In genomic region chr17:65559483-65559801, GRCh38 we compare ENCODE assay signal across 8 cellular contexts. TPM values are rescaled to one million over a fixed set of nuclear protein-coding genes. Genes with fewer than 3 reads are reported as not detected.
A peak's percentile ranks its signal among the peaks of the same experiment; 100 is the strongest.
DNase-seq lines count a peak whose midpoint lies in the region; ATAC-seq, FAIRE-seq and TF ChIP-seq lines count a peak whose summit lies in the region.

No MANE protein-coding gene starts in this region.

- no peaks in the 10 kb centered on the region for H3K27me3 Mint-ChIP-seq in CD4-positive, alpha-beta memory T cell

- POLR2A ChIA-PET in CD4-positive, alpha-beta memory T cell (lab: Charles Lee; ENCODE audit: partially characterized antibody): interaction anchor here (0.6 to 1.9 kb wide), 5 partner anchors 16 to 328 kb away, joined by 3 to 7 read pairs (median 5); no protein-coding TSS in a partner anchor
- POLR2A ChIA-PET in PC-9 (lab: Charles Lee; ENCODE audit: unreplicated experiment): no interaction called here

- no peaks in the 10 kb centered on the region for H3K9me3 Mint-ChIP-seq in CD4-positive, alpha-beta memory T cell

- H3K27ac Mint-ChIP-seq in CD4-positive, alpha-beta memory T cell: peak overlapping the region in 6 of 7 donors; percentile 24 to 94 (median 84)

- H3K4me3 Mint-ChIP-seq in CD4-positive, alpha-beta memory T cell: no peak overlapping the region

- intact Hi-C loops in CD4-positive, alpha-beta memory T cell (cut with micrococcal nuclease): no loop called here
- intact Hi-C loops in PC-9 (cut with micrococcal nuclease; ENCODE audit: unreplicated experiment): loop anchor here (5.0 kb wide), 2 partner anchors 267 to 282 kb away; no protein-coding TSS in a partner anchor

- H3K79me2 ChIP-seq in PC-9 (ENCODE audit: low read depth) (no peaks in the 10 kb centered on the region), osteoblast (ENCODE audit: insufficient read depth, low read length) (peaks cover 4% of the 10 kb centered on the region)

- H3K4me2 ChIP-seq in PC-9 (peak overlapping the region; percentile 74), osteoblast (ENCODE audit: insufficient read depth, low read length) (peak overlapping the region; percentile 86)

- no peaks in the 10 kb centered on the region for H3F3A ChIP-seq in PC-9 (ENCODE audit: insufficient read depth, low read depth)

- no peaks in the 10 kb centered on the region for H3K27me3 ChIP-seq in CD4-positive, alpha-beta memory T cell (ENCODE audit: insufficient read depth, low read length)
- H3K27me3 ChIP-seq in PC-9 (ENCODE audit: insufficient read depth, low read depth): no peaks in the 10 kb centered on the region
- no peaks in the 10 kb centered on the region for H3K27me3 ChIP-seq in endocrine pancreas (ENCODE audit: control insufficient read depth, insufficient read depth, low read length)
- no peaks in the 10 kb centered on the region for H3K27me3 ChIP-seq in osteoblast (ENCODE audit: insufficient read depth, low read length)

- peak overlapping the region; percentile 31 for H3K9ac ChIP-seq in endocrine pancreas (ENCODE audit: control insufficient read depth, insufficient read depth, low read length)

- H2AFZ ChIP-seq in PC-9 (no peak overlapping the region), osteoblast (ENCODE audit: low read length) (peak overlapping the region; percentile 51)

- H3K4me1 Mint-ChIP-seq in CD4-positive, alpha-beta memory T cell: peaks cover 13 to 30% (median 22%) of the 10 kb centered on the region in 4 donors

- peak overlapping the region; percentile 63 to 65 for H3K4me3 ChIP-seq in CD4-positive, alpha-beta memory T cell (ENCODE audit: low read length in 2 of 2)
- peak overlapping the region; percentile 70; the same call in 1 of the 2 replicates for H3K4me3 ChIP-seq in PC-9
- H3K4me3 ChIP-seq in endocrine pancreas (ENCODE audit: control insufficient read depth, insufficient read depth, low read length): peak overlapping the region; percentile 24
- H3K4me3 ChIP-seq in osteoblast (ENCODE audit: insufficient read depth, low read length): peak overlapping the region; percentile 79

- ATAC-seq in GM19395 (IDR thresholded peaks at IDR 0.05; ENCODE audit: unreplicated experiment) (no peak), HG03432 (IDR thresholded peaks at IDR 0.05; ENCODE audit: unreplicated experiment) (no peak)

- H3K27ac ChIP-seq in CD4-positive, alpha-beta memory T cell (ENCODE audit: low read depth, low read length): peak overlapping the region; percentile 28
- H3K27ac ChIP-seq in PC-9 (no peak overlapping the region), osteoblast (ENCODE audit: low read depth, low read length) (no peak overlapping the region)

- peaks cover 0 to 10% of the 10 kb centered on the region in 2 donors for H3K36me3 Mint-ChIP-seq in CD4-positive, alpha-beta memory T cell

- peaks cover 44% of the 10 kb centered on the region for H3K4me1 ChIP-seq in CD4-positive, alpha-beta memory T cell (ENCODE audit: insufficient read depth, low read length)
- peaks cover 9% of the 10 kb centered on the region for H3K4me1 ChIP-seq in PC-9 (replicated peaks; ENCODE audit: insufficient read depth)
- no peaks in the 10 kb centered on the region for H3K4me1 ChIP-seq in endocrine pancreas (ENCODE audit: control insufficient read depth, insufficient read depth, low read length)
- peaks cover 13% of the 10 kb centered on the region for H3K4me1 ChIP-seq in osteoblast (ENCODE audit: insufficient read depth, low read length)

- H4K20me1 ChIP-seq in PC-9 (ENCODE audit: insufficient read depth): no peaks in the 10 kb centered on the region
- H4K20me1 ChIP-seq in osteoblast (ENCODE audit: insufficient read depth, low read length): peaks cover 27% of the 10 kb centered on the region

- BruUV-seq in PC-9 (replicated peaks; lab: Mats Ljungman, UMichigan): no TSS peak

- no peaks in the 10 kb centered on the region for H3K36me3 ChIP-seq in CD4-positive, alpha-beta memory T cell (ENCODE audit: insufficient read depth, low read length)
- H3K36me3 ChIP-seq in PC-9 (ENCODE audit: low read depth): no peaks in the 10 kb centered on the region
- H3K36me3 ChIP-seq in endocrine pancreas (ENCODE audit: control insufficient read depth, insufficient read depth, low read length): no peaks in the 10 kb centered on the region
- peaks cover 2% of the 10 kb centered on the region for H3K36me3 ChIP-seq in osteoblast (ENCODE audit: insufficient read depth, low read length)

- no peak for TF ChIP-seq CTCF in PC-9 (conservative IDR thresholded peaks at IDR 0.05)
- TF ChIP-seq CTCF in osteoblast (IDR thresholded peaks at IDR 0.05; ENCODE audit: extremely low read depth, low read depth, low read length): no peak
- TF ChIP-seq CTCF in D721Med (IDR thresholded peaks at IDR 0.05; ENCODE audit: insufficient read depth, missing control alignments): no peak

- CTCF ChIA-PET in CD4-positive, alpha-beta memory T cell (lab: Charles Lee; ENCODE audit: partially characterized antibody): interaction anchor here (1.0 to 2.2 kb wide), 3 partner anchors 8 to 266 kb away, joined by 3 to 12 read pairs (median 3); no protein-coding TSS in a partner anchor
- CTCF ChIA-PET in PC-9 (lab: Charles Lee): no interaction called here

- DNase-seq in CD4-positive, alpha-beta memory T cell: peak in 2 of 5 donors; percentile 6 to 23
- DNase-seq in PC-9 (no peak), osteoblast (ENCODE audit: insufficient read length, low spot score, missing footprints) (peak; percentile 85), D721Med (ENCODE audit: insufficient read length, low spot score) (no peak), NCI-H2081 treated with DMSO at 0.1 percent for 48 hours (lab: John Stamatoyannopoulos, UW) (no peak)

- no peaks in the 10 kb centered on the region for H3K9me3 ChIP-seq in CD4-positive, alpha-beta memory T cell (ENCODE audit: control insufficient read depth in 1 of 2, low read length in 2 of 2)
- no peaks in the 10 kb centered on the region for H3K9me3 ChIP-seq in PC-9 (ENCODE audit: insufficient read depth, low read depth)
- H3K9me3 ChIP-seq in endocrine pancreas (ENCODE audit: control insufficient read depth, low read length): no peaks in the 10 kb centered on the region
- H3K9me3 ChIP-seq in osteoblast (ENCODE audit: low read depth, low read length): no peaks in the 10 kb centered on the region

- no peaks in the 10 kb centered on the region for H3K9me2 ChIP-seq in PC-9 (ENCODE audit: insufficient read depth)

- FAIRE-seq in D721Med (lab: Jason Lieb, UNC): no peak

RNA-seq across cellular contexts. Expression of gene AXIN2, which starts 2.0 kb away (rescaled TPM):
- total RNA-seq in CD4-positive, alpha-beta memory T cell: 10 to 100 TPM; 30.1 to 30.3 TPM
- 10 to 100 TPM in 1 of 2 donors, 1 to 10 TPM in 1; 3.4 to 11.8 TPM for polyA plus RNA-seq in CD4-positive, alpha-beta memory T cell
- 0.24 and 0.78 TPM in 2 replicates for total RNA-seq in PC-9 (2021)
- 2.9 and 5.1 TPM in 2 replicates for total RNA-seq in osteoblast

Comparison
In these comparisons a context has a peak if more than half of its experiments do, and no peak if none do; other contexts are left out.
1. H3K4me3 ChIP-seq: peak in every context shown above with its lines; median percentile 79 in osteoblast; 70 in PC-9; 64 in CD4-positive, alpha-beta memory T cell; 24 in endocrine pancreas.